In genomic region chr3:14178247-14179113, GRCh38 we compare ENCODE assay signal across 8 cellular contexts. TPM values are rescaled to one million over a fixed set of nuclear protein-coding genes. Genes with fewer than 3 reads are reported as not detected.
DNase-seq lines count a peak whose midpoint lies in the region; ATAC-seq and TF ChIP-seq lines count a peak whose summit lies in the region.

Gene LSM3, plus strand, starts transcription at chr3:14178817. Its CDS starts 44 bp downstream, at chr3:14178861.
Gene XPC, minus strand, starts transcription at chr3:14178601. Its CDS starts 33 bp downstream, at chr3:14178568.

- peak; percentile 97 for DNase-seq in DND-41
- DNase-seq in GM23248, result peak; percentile 99
- DNase-seq in Kasumi-1 (lab: John Stamatoyannopoulos, UW), result peak; percentile 99
- DNase-seq in RPMI7951 (ENCODE audit: low read depth), result peak; percentile 99
- DNase-seq in activated T-helper 1 cell treated with anti-CD3 and anti-CD28 coated beads, Interleukin-12 subunit alpha, Interleukin-12 subunit beta, Interleukin-2, Interleukin-4 antibody, amounts not matched to agents 30 ng/mL and 10 ng/mL and 1 ng/mL, durations not matched to agents 14 hours and 24 hours and 36 hours (ENCODE audit: low spot score), result peak; percentile 98
- DNase-seq in esophagus squamous epithelium (lab: John Stamatoyannopoulos, UW), result peak; percentile 87
- DNase-seq in myocyte (ENCODE audit: low read depth), result peak; percentile 99
- peak; percentile 88 to 89 for DNase-seq in stimulated activated CD8-positive, alpha-beta memory T cell treated with anti-CD3 and anti-CD28 coated beads, Interleukin-7, amount 100 ng/mL, for 48 hours (ENCODE audit: extremely low read depth in 1 of 2, low read depth in 1 of 2)

- H3K36me3 ChIP-seq in DND-41 (ENCODE audit: insufficient read depth, low read length), result peaks cover 27% of the 10 kb centered on the region
- peaks cover 12% of the 10 kb centered on the region for H3K36me3 ChIP-seq in GM23248 (ENCODE audit: low read depth)
- peaks cover 0 to 16% (median 0%) of the 10 kb centered on the region in 3 donors for H3K36me3 ChIP-seq in esophagus squamous epithelium

- peaks cover 30% of the 10 kb centered on the region for H3F3A ChIP-seq in GM23248 (ENCODE audit: insufficient read depth)

- WGBS in GM23248 (ENCODE audit: low coverage in 1 of 2, low lambda C conversion rate in 2 of 2, missing lambda C conversion rate in 2 of 2), 2 experiments, result 1 to 2% methylated on average over 67 to 70 of the region's 78 CpGs
- WGBS in esophagus squamous epithelium, 2 donors, result 0% methylated on average over 23 to 28 of the region's 78 CpGs

- intact Hi-C loops in activated T-helper 1 cell treated with anti-CD3 and anti-CD28 coated beads, Interleukin-12 subunit alpha, Interleukin-12 subunit beta, Interleukin-2, Interleukin-4 antibody, amounts not matched to agents 30 ng/mL and 10 ng/mL and 1 ng/mL, durations not matched to agents 14 hours and 24 hours and 36 hours (cut with micrococcal nuclease), result loop anchor here (1.0 to 10.0 kb wide), 16 partner anchors 34 to 1621 kb away; partner anchors contain the start of genes BTD, CAPN7, CCDC174 and CHCHD4
- intact Hi-C loops in esophagus squamous epithelium (cut with DNase I), result loop anchor here (10.0 kb wide), 1 partner anchor 284 kb away; no protein-coding TSS in a partner anchor

- H3K79me2 ChIP-seq in DND-41 (ENCODE audit: insufficient read depth, low read length), result peaks cover 69% of the 10 kb centered on the region
- peaks cover 93% of the 10 kb centered on the region for H3K79me2 ChIP-seq in GM23248 (ENCODE audit: insufficient read depth)

- H3K9me2 ChIP-seq in GM23248 (ENCODE audit: insufficient read depth), result no peaks in the 10 kb centered on the region

- H3K27me3 ChIP-seq in DND-41 (ENCODE audit: insufficient read depth, low read length, poor library complexity) (no peaks in the 10 kb centered on the region), GM23248 (replicated peaks; ENCODE audit: insufficient read depth) (no peaks in the 10 kb centered on the region), esophagus squamous epithelium (no peaks in the 10 kb centered on the region)

- H3K4me3 Mint-ChIP-seq in activated T-helper 1 cell treated with anti-CD3 and anti-CD28 coated beads, Interleukin-12 subunit alpha, Interleukin-12 subunit beta, Interleukin-2, Interleukin-4 antibody, amounts not matched to agents 30 ng/mL and 10 ng/mL and 1 ng/mL, durations not matched to agents 14 hours and 24 hours and 36 hours, result peak within 1 kb of the TSS; percentile 94

- H3K27ac Mint-ChIP-seq in activated T-helper 1 cell treated with anti-CD3 and anti-CD28 coated beads, Interleukin-12 subunit alpha, Interleukin-12 subunit beta, Interleukin-2, Interleukin-4 antibody, amounts not matched to agents 30 ng/mL and 10 ng/mL and 1 ng/mL, durations not matched to agents 14 hours and 24 hours and 36 hours, result peak within 1 kb of the TSS; percentile 99

- peak; percentile 84 for ATAC-seq in DND-41 (ENCODE audit: insufficient read depth, low read depth)

- peak in 3 of 4 donors; percentile 72 to 97 (median 97) for TF ChIP-seq POLR2A in esophagus squamous epithelium (IDR thresholded peaks at IDR 0.05)

- H3K4me3 ChIP-seq in DND-41 (ENCODE audit: low read depth in 1 of 2, low read length in 2 of 2) (peak within 1 kb of the TSS; percentile 82 to 84), GM23248 (peak within 1 kb of the TSS; percentile 96), esophagus squamous epithelium (peak within 1 kb of the TSS; percentile 72 to 93 (median 81))

- H3K4me1 ChIP-seq in DND-41 (ENCODE audit: insufficient read depth, low read length) (peaks cover 82% of the 10 kb centered on the region), GM23248 (ENCODE audit: insufficient read depth) (peaks cover 46% of the 10 kb centered on the region), esophagus squamous epithelium (peaks cover 11 to 82% (median 45%) of the 10 kb centered on the region in 3 donors)

- peak within 1 kb of the TSS; percentile 83 for H3K27ac ChIP-seq in DND-41 (ENCODE audit: low read length)
- H3K27ac ChIP-seq in GM23248, result peak within 1 kb of the TSS; percentile 84
- peak within 1 kb of the TSS; percentile 93 to 98 (median 97) for H3K27ac ChIP-seq in esophagus squamous epithelium

- H3K27me3 Mint-ChIP-seq in activated T-helper 1 cell treated with anti-CD3 and anti-CD28 coated beads, Interleukin-12 subunit alpha, Interleukin-12 subunit beta, Interleukin-2, Interleukin-4 antibody, amounts not matched to agents 30 ng/mL and 10 ng/mL and 1 ng/mL, durations not matched to agents 14 hours and 24 hours and 36 hours (ENCODE audit: insufficient read depth), result no peaks in the 10 kb centered on the region

- H2AFZ ChIP-seq in DND-41 (ENCODE audit: low read depth, low read length) (peak within 1 kb of the TSS; percentile 90), GM23248 (peak within 1 kb of the TSS; percentile 93)

- H3K9me3 ChIP-seq in DND-41 (ENCODE audit: insufficient read depth, low read length, severe bottlenecking) (no peaks in the 10 kb centered on the region), GM23248 (ENCODE audit: low read depth) (no peaks in the 10 kb centered on the region), esophagus squamous epithelium (no peaks in the 10 kb centered on the region)

- in situ Hi-C loops in GM23248 (cut with MboI), result no loop called here

- H3K4me1 Mint-ChIP-seq in activated T-helper 1 cell treated with anti-CD3 and anti-CD28 coated beads, Interleukin-12 subunit alpha, Interleukin-12 subunit beta, Interleukin-2, Interleukin-4 antibody, amounts not matched to agents 30 ng/mL and 10 ng/mL and 1 ng/mL, durations not matched to agents 14 hours and 24 hours and 36 hours (ENCODE audit: low read depth), result peaks cover 64% of the 10 kb centered on the region

- peak within 1 kb of the TSS; percentile 82 for H3K4me2 ChIP-seq in DND-41 (ENCODE audit: insufficient read depth, low read length)
- H3K4me2 ChIP-seq in GM23248 (ENCODE audit: unreplicated experiment), result peak within 1 kb of the TSS; percentile 99

- H3K9me3 Mint-ChIP-seq in activated T-helper 1 cell treated with anti-CD3 and anti-CD28 coated beads, Interleukin-12 subunit alpha, Interleukin-12 subunit beta, Interleukin-2, Interleukin-4 antibody, amounts not matched to agents 30 ng/mL and 10 ng/mL and 1 ng/mL, durations not matched to agents 14 hours and 24 hours and 36 hours, result no peaks in the 10 kb centered on the region

- H3K36me3 Mint-ChIP-seq in activated T-helper 1 cell treated with anti-CD3 and anti-CD28 coated beads, Interleukin-12 subunit alpha, Interleukin-12 subunit beta, Interleukin-2, Interleukin-4 antibody, amounts not matched to agents 30 ng/mL and 10 ng/mL and 1 ng/mL, durations not matched to agents 14 hours and 24 hours and 36 hours (ENCODE audit: low read depth), result peaks cover 20% of the 10 kb centered on the region

- peak within 1 kb of the TSS; percentile 67 for H3K9ac ChIP-seq in DND-41 (ENCODE audit: low read depth, low read length)
- peak within 1 kb of the TSS; percentile 94 for H3K9ac ChIP-seq in GM23248

- no peak for TF ChIP-seq CTCF in DND-41 (IDR thresholded peaks at IDR 0.05; ENCODE audit: borderline replicate concordance, extremely low read depth, low read length, poor library complexity, severe bottlenecking)
- TF ChIP-seq CTCF in esophagus squamous epithelium (IDR thresholded peaks at IDR 0.05), result peak in 1 of 6 experiments; percentile 12

- H4K20me1 ChIP-seq in DND-41 (ENCODE audit: insufficient read depth, low read length) (peaks cover 31% of the 10 kb centered on the region), GM23248 (ENCODE audit: insufficient read depth) (no peaks in the 10 kb centered on the region)

RNA-seq across cellular contexts. Expression of gene LSM3, which starts in this region (rescaled TPM):
- 9.4 and 10.4 TPM in 2 replicates for total RNA-seq in GM23248 (2014; rRNA removed; shearing (Covaris generic))
- polyA plus RNA-seq in GM23248 (2016; fragmentation: Nextera tagmentation; extraction: Ambion mirVana), result 32.3 and 32.4 TPM in 2 replicates
- total RNA-seq in RPMI7951 (2014; rRNA removed; shearing (Covaris generic)), result 40.7 and 42.8 TPM in 2 replicates
- total RNA-seq in activated T-helper 1 cell treated with anti-CD3 and anti-CD28 coated beads, Interleukin-12 subunit alpha, Interleukin-12 subunit beta, Interleukin-2, Interleukin-4 antibody, amounts not matched to agents 30 ng/mL and 10 ng/mL and 1 ng/mL, durations not matched to agents 14 hours and 24 hours and 36 hours, result 15.6 and 15.8 TPM in 2 replicates
- total RNA-seq in esophagus squamous epithelium (10 to 100 TPM in 3 of 4 donors, 1 to 10 TPM in 1; 6.3 to 21.5 (median 13.7) TPM), myocyte (11.4 and 13.3 TPM in 2 replicates)
- 11.3 TPM for polyA plus RNA-seq in myocyte (2012)

RNA-seq across cellular contexts. Expression of gene XPC, which starts in this region (rescaled TPM):
- total RNA-seq in GM23248 (2014; rRNA removed; shearing (Covaris generic)), result 62.1 and 76.4 TPM in 2 replicates
- 42.4 and 44.1 TPM in 2 replicates for polyA plus RNA-seq in GM23248 (2016; fragmentation: Nextera tagmentation; extraction: Ambion mirVana)
- 19.6 and 21.2 TPM in 2 replicates for total RNA-seq in RPMI7951 (2014; rRNA removed; shearing (Covaris generic))
- 34.1 and 35.9 TPM in 2 replicates for total RNA-seq in activated T-helper 1 cell treated with anti-CD3 and anti-CD28 coated beads, Interleukin-12 subunit alpha, Interleukin-12 subunit beta, Interleukin-2, Interleukin-4 antibody, amounts not matched to agents 30 ng/mL and 10 ng/mL and 1 ng/mL, durations not matched to agents 14 hours and 24 hours and 36 hours
- total RNA-seq in esophagus squamous epithelium (10 to 100 TPM; 14.4 to 47.9 (median 30.0) TPM), myocyte (22.3 and 27.0 TPM in 2 replicates)
- 21.1 TPM for polyA plus RNA-seq in myocyte (2012)

Comparison
In these comparisons a context has a peak if more than half of its experiments do, and no peak if none do; other contexts are left out.
1. Peak in every context shown above with its lines: DNase-seq, ATAC-seq, H3K4me3 ChIP-seq and H3K27ac ChIP-seq.